Comparison of ENCODE assay signal across 9 cellular contexts in the genomic region with DNA sequence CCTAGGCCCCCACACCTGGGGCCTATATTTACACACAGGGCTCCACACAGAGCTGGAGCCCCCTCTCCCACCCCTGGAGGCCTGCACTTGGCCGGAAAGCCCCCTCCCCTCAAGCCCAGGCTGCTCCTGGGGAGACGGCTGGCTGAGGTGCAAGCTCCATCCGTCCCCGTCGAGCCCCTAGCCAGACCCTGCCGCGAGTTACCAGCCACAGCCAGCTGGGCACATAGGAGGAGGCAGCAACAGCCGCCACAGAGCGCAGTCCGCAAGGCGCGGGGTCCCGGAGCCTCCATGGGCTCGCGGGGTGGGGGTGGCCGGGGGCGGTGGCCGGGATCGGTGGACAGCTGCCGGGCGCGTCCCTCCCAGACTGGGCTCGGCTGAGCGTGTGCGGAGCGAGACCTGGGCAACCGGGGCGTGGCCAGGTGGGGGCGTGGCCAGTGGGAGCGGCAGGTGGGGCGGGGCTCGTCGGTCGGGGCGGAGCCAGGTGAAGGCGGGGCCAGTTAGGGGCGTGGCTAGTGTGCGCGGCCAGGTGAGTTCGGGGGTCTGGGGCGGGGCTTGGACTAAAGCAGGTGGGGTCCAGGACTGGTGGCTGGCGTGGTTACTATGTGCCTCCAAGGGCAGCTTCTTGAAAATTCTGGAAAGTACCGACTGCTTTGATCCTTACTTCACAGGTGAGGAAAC. TPM values are rescaled to one million over a fixed set of nuclear protein-coding genes. Genes with fewer than 3 reads are reported as not detected.
DNase-seq lines count a peak whose midpoint lies in the region; ATAC-seq and TF ChIP-seq lines count a peak whose summit lies in the region.
"Had no signal": no experiment of that assay in that cellular context is flagged by ENCODE, and none has a peak within 500 bp of the region (broad histone marks: within the 10 kb centered on the region; RNA-seq: fewer than 3 reads in every experiment).

A gene (minus strand): TSS at position 384 of the 678 bp plus-strand sequence. CDS start 94 bp downstream, at position 290.

- H3K4me1 ChIP-seq in HUES64 (ENCODE audit: insufficient read depth, low read length) (no peaks in the 10 kb centered on the region), spleen (peaks cover 0 to 27% (median 6%) of the 10 kb centered on the region in 6 donors)

- H3K27ac ChIP-seq in HUES64 (ENCODE audit: low read depth, low read length) (no peak within 1 kb of the TSS), spleen (no peak within 1 kb of the TSS)
- H3K27ac ChIP-seq: KMS-11 had no signal

- peak; percentile 66 for DNase-seq in activated CD4-positive, CD25-positive, alpha-beta regulatory T cell treated with anti-CD3 and anti-CD28 coated beads, Interleukin-2, amount 50 U/mL, for 72 hours
- DNase-seq in spleen: peak; percentile 83
- no peak for DNase-seq in glomerular visceral epithelial cell (ENCODE audit: extremely low spot score)
- DNase-seq in NCI-H510A treated with DMSO at 0.1 percent for 48 hours (lab: John Stamatoyannopoulos, UW): no peak

- H3K4me3 ChIP-seq in HUES64 (ENCODE audit: low read length): peak within 1 kb of the TSS; percentile 58
- peak within 1 kb of the TSS in 1 of 8 donors; percentile 21 for H3K4me3 ChIP-seq in spleen

- peak within 1 kb of the TSS; percentile 67 for H3K9ac ChIP-seq in HUES64 (ENCODE audit: low read depth, low read length)
- H3K9ac ChIP-seq: KMS-11 had no signal

- TF ChIP-seq CTCF in spleen (IDR thresholded peaks at IDR 0.05 in 8 of 11, conservative IDR thresholded peaks at IDR 0.05 in 3 of 11): no peak

- ATAC-seq in esophagus mucosa (peak; percentile 72), HG03097 (IDR thresholded peaks at IDR 0.05; ENCODE audit: low FRiP score, unreplicated experiment) (no peak), GM19324 (IDR thresholded peaks at IDR 0.05; ENCODE audit: low FRiP score, unreplicated experiment) (no peak)

- 8% methylated on average over 43 of the region's 43 CpGs for WGBS in HUES64
- WGBS in spleen, 5 donors: 24 to 32% (median 27%) methylated on average over 15 to 43 of the region's 43 CpGs

- intact Hi-C loops in spleen (cut with DNase I; ENCODE audit: low total_unique reads): no loop called here

- no peak for TF ChIP-seq POLR2A in spleen (IDR thresholded peaks at IDR 0.05)

- H3K27me3 ChIP-seq in HUES64 (ENCODE audit: insufficient read depth, low read length) (peaks cover 15% of the 10 kb centered on the region), spleen (replicated peaks in 1 of 7) (peaks cover 0 to 10% (median 0%) of the 10 kb centered on the region in 7 donors)

- H3K9me3 ChIP-seq in HUES64 (ENCODE audit: insufficient read depth, low read depth, low read length): no peaks in the 10 kb centered on the region
- no peaks in the 10 kb centered on the region for H3K9me3 ChIP-seq in spleen

- H3K36me3 ChIP-seq in HUES64 (ENCODE audit: insufficient read depth, low read length): no peaks in the 10 kb centered on the region
- no peaks in the 10 kb centered on the region for H3K36me3 ChIP-seq in spleen

RNA-seq across cellular contexts. Expression of the gene that starts here (rescaled TPM):
- polyA plus RNA-seq in HUES64 (2013, experiment 1 of 2): 0.55 TPM
- 0.63 TPM for polyA plus RNA-seq in HUES64 (2013, experiment 2 of 2)
- total RNA-seq in esophagus mucosa (12.2 TPM), spleen (not detected)
- under 1 TPM in 1 of 3 donors, not detected in 2; 0.06 TPM for polyA plus RNA-seq in spleen

Comparison
In these comparisons a context has a peak if more than half of its experiments do, and no peak if none do; other contexts are left out.
1. RNA of the gene that starts here (total RNA-seq): 12.2 TPM in esophagus mucosa (single experiment); not detected in spleen; every median in the first group is over 10 times any median in the second.
2. Peak in DNase-seq in spleen; RNA of the gene not detected or under 1 TPM.